10 cellular contexts compared by ENCODE assay signal in the genomic region with DNA sequence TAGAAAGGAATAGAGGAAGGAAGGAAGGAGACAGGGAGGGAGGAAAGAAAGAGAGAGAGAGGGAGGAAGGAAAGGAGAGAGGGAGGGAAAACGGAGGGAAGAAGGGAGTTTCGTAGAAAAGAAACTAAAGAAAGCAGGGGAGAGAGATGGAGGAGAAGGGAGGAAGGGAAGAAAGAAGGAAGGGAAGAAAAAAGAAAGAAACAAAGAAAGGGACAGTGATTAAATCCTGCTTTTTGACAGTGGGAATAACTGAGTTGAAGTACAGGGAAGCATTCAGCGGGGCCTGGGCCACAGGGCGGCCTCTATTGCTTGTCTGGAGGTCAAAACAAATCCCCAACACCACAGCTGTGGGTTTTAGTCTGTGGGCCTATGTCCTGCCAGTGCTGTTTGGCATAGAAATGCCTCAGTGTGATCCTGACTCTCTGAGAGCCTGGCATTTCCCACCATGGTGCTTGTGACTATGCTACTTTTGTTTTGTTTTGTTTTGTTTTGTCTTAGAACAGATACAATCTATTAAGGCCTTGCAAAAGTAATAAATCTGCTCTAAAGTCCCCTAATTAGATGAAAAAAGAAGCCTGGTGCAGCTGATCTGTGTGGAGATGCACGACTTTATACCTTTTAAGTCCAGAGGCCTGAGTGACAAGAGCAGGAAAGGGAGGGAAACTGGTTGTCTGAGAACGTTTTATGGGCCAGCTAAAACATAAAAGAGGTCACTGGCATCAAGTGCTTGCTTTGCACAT. TPM values are rescaled to one million over a fixed set of nuclear protein-coding genes. Genes with fewer than 3 reads are reported as not detected.
A peak's percentile ranks its signal among the peaks of the same experiment; 100 is the strongest.
DNase-seq lines count a peak whose midpoint lies in the region; ATAC-seq and TF ChIP-seq lines count a peak whose summit lies in the region.
"Had no signal": no experiment of that assay in that cellular context is flagged by ENCODE, and none has a peak within 500 bp of the region (broad histone marks: within the 10 kb centered on the region; RNA-seq: fewer than 3 reads in every experiment).

No MANE protein-coding gene starts in this region.

- TF ChIP-seq CTCF in heart right ventricle (IDR thresholded peaks at IDR 0.05): no peak
- TF ChIP-seq CTCF in mesothelial cell of epicardium (IDR thresholded peaks at IDR 0.05; ENCODE audit: unreplicated experiment): no peak
- no peak for TF ChIP-seq CTCF in uterus (IDR thresholded peaks at IDR 0.05)
- TF ChIP-seq CTCF in glutamatergic neuron (IDR thresholded peaks at IDR 0.05; ENCODE audit: partially characterized antibody, unreplicated experiment): no peak

- H3K36me3 ChIP-seq in heart right ventricle: no peaks in the 10 kb centered on the region
- no peaks in the 10 kb centered on the region for H3K36me3 ChIP-seq in uterus

- DNase-seq in heart right ventricle: no peak
- DNase-seq in Right ventricle myocardium inferior (ENCODE audit: missing footprints): no peak
- no peak for DNase-seq in central memory CD8-positive, alpha-beta T cell (ENCODE audit: low spot score in 2 of 2)
- no peak for DNase-seq in mesothelial cell of epicardium (ENCODE audit: low spot score in 2 of 2, unreplicated experiment in 2 of 2)
- no peak for DNase-seq in uterus
- DNase-seq in occipital lobe (lab: John Stamatoyannopoulos, UW): no peak
- no peak for DNase-seq in glutamatergic neuron
- DNase-seq: DND-41 had no signal

- H3K9me3 Mint-ChIP-seq in central memory CD8-positive, alpha-beta T cell: no peaks in the 10 kb centered on the region
- no peaks in the 10 kb centered on the region for H3K9me3 Mint-ChIP-seq in mesothelial cell of epicardium
- peaks cover 2% of the 10 kb centered on the region for H3K9me3 Mint-ChIP-seq in glutamatergic neuron (ENCODE audit: unreplicated experiment)

- H3K4me3 ChIP-seq in heart right ventricle: no peak overlapping the region
- H3K4me3 ChIP-seq in uterus: no peak overlapping the region
- H3K4me3 ChIP-seq: SK-N-MC had no signal

- H3K27ac Mint-ChIP-seq in central memory CD8-positive, alpha-beta T cell (ENCODE audit: low read depth): peak overlapping the region; percentile 8
- peak overlapping the region; percentile 89 for H3K27ac Mint-ChIP-seq in mesothelial cell of epicardium
- no peak overlapping the region for H3K27ac Mint-ChIP-seq in glutamatergic neuron (ENCODE audit: unreplicated experiment)

- WGBS in heart right ventricle, 2 donors: 64 to 72% methylated on average over 6 of the region's 6 CpGs

- intact Hi-C loops in heart right ventricle (cut with DNase I): no loop called here
- intact Hi-C loops in Right ventricle myocardium inferior (cut with DNase I): no loop called here
- intact Hi-C loops in uterus (cut with DNase I; ENCODE audit: low total_unique reads): no loop called here

- no peak for ATAC-seq in heart right ventricle
- ATAC-seq in Right ventricle myocardium inferior: no peak
- ATAC-seq in central memory CD8-positive, alpha-beta T cell (replicated peaks; ENCODE audit: extremely low read depth, poor library complexity, severe bottlenecking): no peak
- no peak for ATAC-seq in HG03342 (IDR thresholded peaks at IDR 0.05; ENCODE audit: unreplicated experiment)

- H3K4me3 Mint-ChIP-seq in central memory CD8-positive, alpha-beta T cell: no peak overlapping the region
- H3K4me3 Mint-ChIP-seq in mesothelial cell of epicardium: no peak overlapping the region
- no peak overlapping the region for H3K4me3 Mint-ChIP-seq in glutamatergic neuron (ENCODE audit: unreplicated experiment)

- H3K4me1 Mint-ChIP-seq in central memory CD8-positive, alpha-beta T cell: peaks cover 9% of the 10 kb centered on the region
- peaks cover 28% of the 10 kb centered on the region for H3K4me1 Mint-ChIP-seq in mesothelial cell of epicardium
- H3K4me1 Mint-ChIP-seq in glutamatergic neuron (ENCODE audit: low read depth, unreplicated experiment): peaks cover 2% of the 10 kb centered on the region

- H3K36me3 Mint-ChIP-seq in central memory CD8-positive, alpha-beta T cell (ENCODE audit: insufficient read depth): peaks cover 5% of the 10 kb centered on the region
- H3K36me3 Mint-ChIP-seq in mesothelial cell of epicardium (no peaks in the 10 kb centered on the region), glutamatergic neuron (ENCODE audit: unreplicated experiment) (no peaks in the 10 kb centered on the region)

- H3K4me1 ChIP-seq in heart right ventricle (peaks cover 5 to 42% (median 25%) of the 10 kb centered on the region in 9 donors), uterus (peaks cover 6 to 8% of the 10 kb centered on the region in 2 donors)

- no peaks in the 10 kb centered on the region for H3K27me3 Mint-ChIP-seq in central memory CD8-positive, alpha-beta T cell
- H3K27me3 Mint-ChIP-seq in mesothelial cell of epicardium (ENCODE audit: low read depth): no peaks in the 10 kb centered on the region
- H3K27me3 Mint-ChIP-seq in glutamatergic neuron (ENCODE audit: unreplicated experiment): peaks cover 5% of the 10 kb centered on the region

- H3K27me3 ChIP-seq in heart right ventricle: no peaks in the 10 kb centered on the region
- no peaks in the 10 kb centered on the region for H3K27me3 ChIP-seq in uterus

- H3K27ac ChIP-seq in heart right ventricle (peak overlapping the region; percentile 76 to 97 (median 89)), uterus (peak overlapping the region; percentile 88 to 97)
- H3K27ac ChIP-seq: SK-N-MC had no signal

- TF ChIP-seq POLR2A in uterus (IDR thresholded peaks at IDR 0.05): no peak

- H3K9me3 ChIP-seq in heart right ventricle: no peaks in the 10 kb centered on the region
- no peaks in the 10 kb centered on the region for H3K9me3 ChIP-seq in uterus

RNA-seq across cellular contexts. Expression of a gene that starts 40.0 kb away (rescaled TPM):
- total RNA-seq in heart right ventricle (under 1 TPM in 5 of 10 donors, not detected in 5; 0.11 to 0.92 (median 0.31) TPM), Right ventricle myocardium inferior (not detected), mesothelial cell of epicardium (0.40 TPM in 1 of 3 replicates, not detected in the others), uterus (1 to 10 TPM in 1 of 4 donors, under 1 TPM in 1, not detected in 2; 0.70 to 1.3 TPM), occipital lobe (0.47 TPM), glutamatergic neuron (ENCODE audit: unreplicated experiment) (not detected)
- under 1 TPM; 0.22 to 0.29 TPM for polyA plus RNA-seq in heart right ventricle
